Comparison of ENCODE assay signal across 12 cellular contexts in genomic region chr7:28405662-28406061, GRCh38. TPM values are rescaled to one million over a fixed set of nuclear protein-coding genes. Genes with fewer than 3 reads are reported as not detected.
A peak's percentile ranks its signal among the peaks of the same experiment; 100 is the strongest.
DNase-seq lines count a peak whose midpoint lies in the region; ATAC-seq and TF ChIP-seq lines count a peak whose summit lies in the region.
"Had no signal": no experiment of that assay in that cellular context is flagged by ENCODE, and none has a peak within 500 bp of the region (broad histone marks: within the 10 kb centered on the region; RNA-seq: fewer than 3 reads in every experiment).

No MANE protein-coding gene starts in this region.

- H3K9me3 ChIP-seq in AG04450 (ENCODE audit: control insufficient read depth, insufficient read depth, low read length) = no peaks in the 10 kb centered on the region
- H3K9me3 ChIP-seq in MG63 = no peaks in the 10 kb centered on the region

- H3K27me3 Mint-ChIP-seq in activated T-cell treated with anti-CD3 and anti-CD28 coated beads, Interleukin-2, amount 50 U/mL, for 4 hours (ENCODE audit: low read depth) = peaks cover 41% of the 10 kb centered on the region
- H3K27me3 Mint-ChIP-seq in activated CD8-positive, alpha-beta memory T cell treated with anti-CD3 and anti-CD28 coated beads, Interleukin-2, amount 10 ng/mL, durations not matched to agents 7 days and 5 days = peaks cover 36% of the 10 kb centered on the region

- TF ChIP-seq CTCF in AG04450 (IDR thresholded peaks at IDR 0.05; ENCODE audit: low read depth, low read length) = no peak
- TF ChIP-seq CTCF in choroid plexus epithelial cell (conservative IDR thresholded peaks at IDR 0.05; ENCODE audit: low read depth, low read length) = no peak

- peaks cover 23% of the 10 kb centered on the region for H3K4me1 Mint-ChIP-seq in activated T-cell treated with anti-CD3 and anti-CD28 coated beads, Interleukin-2, amount 50 U/mL, for 4 hours (ENCODE audit: low read depth)
- peaks cover 8% of the 10 kb centered on the region for H3K4me1 Mint-ChIP-seq in activated CD8-positive, alpha-beta memory T cell treated with anti-CD3 and anti-CD28 coated beads, Interleukin-2, amount 10 ng/mL, durations not matched to agents 7 days and 5 days

- CTCF ChIA-PET in AG04450 (lab: Charles Lee) = interaction anchor here (0.6 kb wide), 2 partner anchors 16 to 687 kb away, joined by 3 read pairs; no protein-coding TSS in a partner anchor
- CTCF ChIA-PET in activated CD8-positive, alpha-beta memory T cell treated with anti-CD3 and anti-CD28 coated beads, Interleukin-2, amount 10 ng/mL, durations not matched to agents 7 days and 5 days (lab: Charles Lee) = no interaction called here

- no peaks in the 10 kb centered on the region for H3K9me3 Mint-ChIP-seq in activated T-cell treated with anti-CD3 and anti-CD28 coated beads, Interleukin-2, amount 50 U/mL, for 4 hours
- no peaks in the 10 kb centered on the region for H3K9me3 Mint-ChIP-seq in activated CD8-positive, alpha-beta memory T cell treated with anti-CD3 and anti-CD28 coated beads, Interleukin-2, amount 10 ng/mL, durations not matched to agents 7 days and 5 days (ENCODE audit: low read depth)
- H3K9me3 Mint-ChIP-seq: CD8-positive, alpha-beta memory T cell; nephron progenitor cell had no signal

- DNase-seq in AG04450 (ENCODE audit: low read depth, low spot score) = peak; percentile 68
- DNase-seq in MG63 = peak; percentile 85
- peak; percentile 97 for DNase-seq in choroid plexus epithelial cell (ENCODE audit: low read depth)
- DNase-seq in mucosa of gallbladder (ENCODE audit: low spot score) = peak; percentile 52
- no peak for DNase-seq in activated T-cell treated with anti-CD3 and anti-CD28 coated beads, Interleukin-2, amount 50 U/mL, for 4 hours
- no peak for DNase-seq in NK-92 treated with Interleukin-12 subunit alpha and Interleukin-12 subunit beta, amount 100 ng/mL, for 24 hours (lab: John Stamatoyannopoulos, UW)
- no peak for DNase-seq in SIG-M5 treated with dmso at 0.1 percent for 504 hours (lab: John Stamatoyannopoulos, UW; ENCODE audit: unreplicated experiment)
- DNase-seq in activated CD8-positive, alpha-beta memory T cell treated with anti-CD3 and anti-CD28 coated beads, Interleukin-2, amount 10 ng/mL, durations not matched to agents 7 days and 5 days = no peak
- DNase-seq: CD8-positive, alpha-beta memory T cell; glutamatergic neuron; NCI-H2227 treated with DMSO at 0.1 percent for 48 hours had no signal

- H3K27me3 ChIP-seq in AG04450 (ENCODE audit: control insufficient read depth, insufficient read depth, low read length) = no peaks in the 10 kb centered on the region
- H3K27me3 ChIP-seq in MG63 = no peaks in the 10 kb centered on the region

- peak overlapping the region; percentile 31 for H3K27ac ChIP-seq in AG04450 (ENCODE audit: low read depth, low read length)

- H3K4me3 ChIP-seq in AG04450 (ENCODE audit: low read depth, low read length) (no peak overlapping the region), MG63 (no peak overlapping the region), choroid plexus epithelial cell (ENCODE audit: low read depth, low read length) (no peak overlapping the region)

- no peak overlapping the region for H3K4me3 Mint-ChIP-seq in activated T-cell treated with anti-CD3 and anti-CD28 coated beads, Interleukin-2, amount 50 U/mL, for 4 hours
- H3K4me3 Mint-ChIP-seq in activated CD8-positive, alpha-beta memory T cell treated with anti-CD3 and anti-CD28 coated beads, Interleukin-2, amount 10 ng/mL, durations not matched to agents 7 days and 5 days = no peak overlapping the region
- H3K4me3 Mint-ChIP-seq: CD8-positive, alpha-beta memory T cell; nephron progenitor cell had no signal

- no peaks in the 10 kb centered on the region for H3K36me3 Mint-ChIP-seq in activated T-cell treated with anti-CD3 and anti-CD28 coated beads, Interleukin-2, amount 50 U/mL, for 4 hours (ENCODE audit: insufficient read depth)
- H3K36me3 Mint-ChIP-seq in activated CD8-positive, alpha-beta memory T cell treated with anti-CD3 and anti-CD28 coated beads, Interleukin-2, amount 10 ng/mL, durations not matched to agents 7 days and 5 days = no peaks in the 10 kb centered on the region
- H3K36me3 Mint-ChIP-seq: CD8-positive, alpha-beta memory T cell had no signal

- ATAC-seq in activated T-cell treated with anti-CD3 and anti-CD28 coated beads, Interleukin-2, amount 50 U/mL, for 4 hours = no peak
- no peak for ATAC-seq in activated CD8-positive, alpha-beta memory T cell treated with anti-CD3 and anti-CD28 coated beads, Interleukin-2, amount 10 ng/mL, durations not matched to agents 7 days and 5 days

- H3K36me3 ChIP-seq in MG63 = no peaks in the 10 kb centered on the region; the same call in 1 of the 2 replicates

- H3K27ac Mint-ChIP-seq in activated CD8-positive, alpha-beta memory T cell treated with anti-CD3 and anti-CD28 coated beads, Interleukin-2, amount 10 ng/mL, durations not matched to agents 7 days and 5 days = no peak overlapping the region
- H3K27ac Mint-ChIP-seq: CD8-positive, alpha-beta memory T cell; nephron progenitor cell had no signal

- POLR2A ChIA-PET in AG04450 (lab: Yijun Ruan, JAX) = no interaction called here

RNA-seq across cellular contexts. Expression of gene CREB5, which starts 6.7 kb away (rescaled TPM):
- polyA plus RNA-seq in AG04450 (2011; rRNA removed) = 22.1 and 23.3 TPM in 2 replicates
- polyA minus RNA-seq in AG04450 (2011; rRNA and poly(A)+ RNA removed) = 52.6 and 68.0 TPM in 2 replicates
- total RNA-seq in MG63 (2014; rRNA removed; shearing (Covaris generic); ENCODE audit: low replicate concordance) = 18.5 and 19.4 TPM in 2 replicates
- 22.5 TPM for total RNA-seq in mucosa of gallbladder
- under 1 TPM; 0.37 to 0.81 (median 0.68) TPM for total RNA-seq in activated T-cell treated with anti-CD3 and anti-CD28 coated beads, Interleukin-2, amount 50 U/mL, for 4 hours
- total RNA-seq in activated CD8-positive, alpha-beta memory T cell treated with anti-CD3 and anti-CD28 coated beads, Interleukin-2, amount 10 ng/mL, durations not matched to agents 7 days and 5 days = not detected
- total RNA-seq: CD8-positive, alpha-beta memory T cell had no signal
- polyA plus RNA-seq: CD8-positive, alpha-beta memory T cell had no signal

Comparison
In these comparisons a context has a peak if more than half of its experiments do, and no peak if none do; other contexts are left out.
1. DNase-seq: peak in AG04450 (single experiment), MG63 (single experiment), choroid plexus epithelial cell (single experiment) and mucosa of gallbladder (single experiment); none in activated T-cell treated with anti-CD3 and anti-CD28 coated beads, Interleukin-2, amount 50 U/mL, for 4 hours (single experiment), NK-92 treated with Interleukin-12 subunit alpha and Interleukin-12 subunit beta, amount 100 ng/mL, for 24 hours (single experiment), SIG-M5 treated with dmso at 0.1 percent for 504 hours (single experiment) and activated CD8-positive, alpha-beta memory T cell treated with anti-CD3 and anti-CD28 coated beads, Interleukin-2, amount 10 ng/mL, durations not matched to agents 7 days and 5 days (single experiment).
2. RNA of gene CREB5, which starts 6.7 kb away (total RNA-seq): 22.5 TPM in mucosa of gallbladder (single experiment) and 18.5 to 19.4 TPM in MG63; 0.37 to 0.81 TPM in activated T-cell treated with anti-CD3 and anti-CD28 coated beads, Interleukin-2, amount 50 U/mL, for 4 hours and not detected in activated CD8-positive, alpha-beta memory T cell treated with anti-CD3 and anti-CD28 coated beads, Interleukin-2, amount 10 ng/mL, durations not matched to agents 7 days and 5 days; every median in the first group is over 10 times any median in the second.